12 cellular contexts compared by ENCODE assay signal in the genomic region with DNA sequence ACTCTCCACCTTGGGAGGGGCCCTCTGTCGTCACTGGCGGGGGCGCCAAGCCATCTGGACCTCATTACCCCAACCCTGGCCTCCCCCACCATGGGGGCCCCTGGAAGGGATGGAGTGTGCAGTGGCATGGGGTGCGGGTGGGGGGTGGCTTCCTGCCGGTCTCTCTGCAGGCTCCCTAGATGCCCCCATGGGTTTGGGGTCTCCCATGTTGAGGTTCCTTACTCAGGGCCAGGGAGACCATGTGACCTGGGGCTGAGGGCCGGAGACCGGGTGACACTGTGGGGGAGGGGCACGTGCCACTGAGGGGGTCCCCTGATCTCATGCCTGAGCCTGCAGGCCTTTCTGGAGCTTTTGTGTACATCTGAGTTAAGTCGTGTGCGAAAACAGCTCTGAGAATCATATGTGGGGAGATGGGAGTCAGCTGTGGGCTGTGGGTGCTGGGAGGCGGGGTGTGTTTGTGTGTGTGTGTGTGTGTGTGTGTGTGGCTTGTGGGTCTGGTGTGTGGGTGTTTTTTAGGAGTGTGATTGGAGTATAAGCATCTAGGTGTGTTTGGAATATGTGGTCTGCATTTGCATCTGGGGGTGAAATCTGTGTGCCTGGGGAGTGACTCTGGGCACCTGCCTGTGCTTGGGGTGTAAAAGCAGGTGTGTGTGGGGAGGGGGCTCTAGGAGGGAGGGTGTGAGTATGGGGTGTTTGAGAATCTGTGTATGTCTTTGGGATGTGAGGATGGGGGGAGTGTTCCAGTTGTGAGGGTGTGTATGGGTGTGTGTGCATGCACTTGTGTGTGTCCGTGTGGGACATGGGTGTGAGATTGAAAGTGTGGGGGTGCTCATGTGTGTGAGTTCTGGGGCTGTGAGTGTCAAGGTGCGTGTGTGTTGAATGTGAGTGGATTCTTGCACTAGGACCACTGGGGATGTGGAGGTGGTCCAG. TPM values are rescaled to one million over a fixed set of nuclear protein-coding genes. Genes with fewer than 3 reads are reported as not detected.
A peak's percentile ranks its signal among the peaks of the same experiment; 100 is the strongest.
DNase-seq lines count a peak whose midpoint lies in the region; ATAC-seq and TF ChIP-seq lines count a peak whose summit lies in the region.
"Had no signal": no experiment of that assay in that cellular context is flagged by ENCODE, and none has a peak within 500 bp of the region (broad histone marks: within the 10 kb centered on the region; RNA-seq: fewer than 3 reads in every experiment).

No MANE protein-coding gene starts in this region.

- H3K4me3 ChIP-seq in GM23248, result peak overlapping the region; percentile 83
- H3K4me3 ChIP-seq in skeletal muscle tissue (ENCODE audit: low read length in 3 of 3), result peak overlapping the region in 2 of 3 donors; percentile 22 to 68

- peaks cover 17% of the 10 kb centered on the region for H3K36me3 Mint-ChIP-seq in brain
- no peaks in the 10 kb centered on the region for H3K36me3 Mint-ChIP-seq in natural killer cell
- H3K36me3 Mint-ChIP-seq: stimulated activated naive B cell treated with anti-CD40 and anti-IgM and Interleukin-4, amounts not matched to agents 10 μg/mL and 1 μg/mL and 100 μg/mL, for 72 hours had no signal

- no peaks in the 10 kb centered on the region for H3K9me2 ChIP-seq in GM23248 (ENCODE audit: insufficient read depth)

- no peaks in the 10 kb centered on the region for H3K79me2 ChIP-seq in GM23248 (ENCODE audit: insufficient read depth)

- H3K4me1 ChIP-seq in GM23248 (ENCODE audit: insufficient read depth) (peaks cover 38% of the 10 kb centered on the region), skeletal muscle tissue (ENCODE audit: control insufficient read depth in 3 of 3, insufficient read depth in 3 of 3, low read length in 3 of 3) (peaks cover 9 to 10% (median 9%) of the 10 kb centered on the region in 3 donors)

- in situ Hi-C loops in GM23248 (cut with MboI) (no loop called here), GM13977 (cut with MboI; ENCODE audit: low pct_unique_long_range_greater_than_20kb, low sequenced_read_pairs, unreplicated experiment) (no loop called here)

- H4K20me1 ChIP-seq in GM23248 (ENCODE audit: insufficient read depth), result no peaks in the 10 kb centered on the region

- H3K36me3 ChIP-seq in GM23248 (ENCODE audit: low read depth) (no peaks in the 10 kb centered on the region), skeletal muscle tissue (ENCODE audit: control insufficient read depth in 3 of 3, insufficient read depth in 3 of 3, low read length in 3 of 3) (no peaks in the 10 kb centered on the region)

- H3K27me3 ChIP-seq in GM23248 (replicated peaks; ENCODE audit: insufficient read depth), result no peaks in the 10 kb centered on the region
- peaks cover 4 to 22% (median 8%) of the 10 kb centered on the region in 3 donors for H3K27me3 ChIP-seq in skeletal muscle tissue (ENCODE audit: control insufficient read depth in 3 of 3, insufficient read depth in 3 of 3, low read length in 3 of 3)

- H2AFZ ChIP-seq in GM23248, result no peak overlapping the region

- H3K27ac ChIP-seq in GM23248 (peak overlapping the region; percentile 88), skeletal muscle tissue (ENCODE audit: low read depth, low read length) (peak overlapping the region; percentile 72)

- peak; percentile 45 for ATAC-seq in left ventricle myocardium superior
- no peak for ATAC-seq in natural killer cell
- ATAC-seq in HG02973 (IDR thresholded peaks at IDR 0.05; ENCODE audit: unreplicated experiment), result no peak
- ATAC-seq: stimulated activated naive B cell treated with anti-CD40 and anti-IgM and Interleukin-4, amounts not matched to agents 10 μg/mL and 1 μg/mL and 100 μg/mL, for 72 hours had no signal

- no peaks in the 10 kb centered on the region for H3K9me3 ChIP-seq in GM23248 (ENCODE audit: low read depth)
- H3K9me3 ChIP-seq in skeletal muscle tissue (ENCODE audit: control insufficient read depth in 3 of 3, low read length in 3 of 3), result no peaks in the 10 kb centered on the region

- peak overlapping the region in 3 of 5 experiments; percentile 92 to 95 (median 94) for H3K27ac Mint-ChIP-seq in brain
- peak overlapping the region in 1 of 2 donors; percentile 11 for H3K27ac Mint-ChIP-seq in natural killer cell
- H3K27ac Mint-ChIP-seq: activated CD4-positive, alpha-beta memory T cell treated with anti-CD3 and anti-CD28 coated beads, Interleukin-2, amount 10 ng/mL, durations not matched to agents 7 days and 5 days; stimulated activated naive B cell treated with anti-CD40 and anti-IgM and Interleukin-4, amounts not matched to agents 10 μg/mL and 1 μg/mL and 100 μg/mL, for 72 hours had no signal

- H3K27me3 Mint-ChIP-seq in brain (no peaks in the 10 kb centered on the region), natural killer cell (ENCODE audit: low read depth in 2 of 2) (peaks cover 0 to 11% of the 10 kb centered on the region in 2 donors)

- intact Hi-C loops in left ventricle myocardium superior (cut with micrococcal nuclease) (no loop called here), natural killer cell (cut with micrococcal nuclease) (no loop called here)

- 1 to 2% methylated on average over 10 to 13 of the region's 13 CpGs for WGBS in GM23248 (ENCODE audit: low coverage in 1 of 2, low lambda C conversion rate in 2 of 2, missing lambda C conversion rate in 2 of 2), 2 experiments

- H3K4me3 Mint-ChIP-seq in brain (peak overlapping the region in 3 of 5 experiments; percentile 59 to 90 (median 76)), natural killer cell (no peak overlapping the region)
- H3K4me3 Mint-ChIP-seq: activated CD4-positive, alpha-beta memory T cell treated with anti-CD3 and anti-CD28 coated beads, Interleukin-2, amount 10 ng/mL, durations not matched to agents 7 days and 5 days; stimulated activated naive B cell treated with anti-CD40 and anti-IgM and Interleukin-4, amounts not matched to agents 10 μg/mL and 1 μg/mL and 100 μg/mL, for 72 hours had no signal

- TF ChIP-seq CTCF in brain (conservative IDR thresholded peaks at IDR 0.05), result no peak
- no peak for TF ChIP-seq CTCF in natural killer cell (IDR thresholded peaks at IDR 0.05)
- no peak for TF ChIP-seq CTCF in GM13977 (IDR thresholded peaks at IDR 0.05; ENCODE audit: extremely low read depth, insufficient read depth, missing control alignments)

- peak overlapping the region; percentile 92 for H3K4me2 ChIP-seq in GM23248 (ENCODE audit: unreplicated experiment)

- DNase-seq in GM23248, result peak; percentile 64
- DNase-seq in left ventricle myocardium superior, result peak; percentile 71
- DNase-seq in natural killer cell, result no peak
- no peak for DNase-seq in DMS53 treated with DMSO at 0.1 percent for 48 hours (lab: John Stamatoyannopoulos, UW; ENCODE audit: unreplicated experiment)
- DNase-seq in GM13977 (ENCODE audit: low spot score), result no peak
- DNase-seq: activated CD4-positive, alpha-beta memory T cell treated with anti-CD3 and anti-CD28 coated beads, Interleukin-2, amount 10 ng/mL, durations not matched to agents 7 days and 5 days; amniotic stem cell; NCI-H69; stimulated activated naive B cell treated with anti-CD40 and anti-IgM and Interleukin-4, amounts not matched to agents 10 μg/mL and 1 μg/mL and 100 μg/mL, for 72 hours had no signal

- H3K9me3 Mint-ChIP-seq in brain (peaks cover 0 to 4% (median 0%) of the 10 kb centered on the region in 5 experiments), natural killer cell (no peaks in the 10 kb centered on the region)
- H3K9me3 Mint-ChIP-seq: activated CD4-positive, alpha-beta memory T cell treated with anti-CD3 and anti-CD28 coated beads, Interleukin-2, amount 10 ng/mL, durations not matched to agents 7 days and 5 days; stimulated activated naive B cell treated with anti-CD40 and anti-IgM and Interleukin-4, amounts not matched to agents 10 μg/mL and 1 μg/mL and 100 μg/mL, for 72 hours had no signal

- H3K4me1 Mint-ChIP-seq in brain (peaks cover 23% of the 10 kb centered on the region), natural killer cell (peaks cover 14 to 24% of the 10 kb centered on the region in 2 donors)

- H3K9ac ChIP-seq in GM23248 (peak overlapping the region; percentile 97), skeletal muscle tissue (ENCODE audit: low read depth in 1 of 3, low read length in 3 of 3) (peak overlapping the region in 1 of 3 donors; percentile 45)

- H3F3A ChIP-seq in GM23248 (ENCODE audit: insufficient read depth), result peaks cover 22% of the 10 kb centered on the region

RNA-seq across cellular contexts. Expression of a gene that starts 32.1 kb away (rescaled TPM):
- total RNA-seq in GM23248 (2014; rRNA removed; shearing (Covaris generic)), result 116 and 121 TPM in 2 replicates
- 32.9 and 35.1 TPM in 2 replicates for polyA plus RNA-seq in GM23248 (2016; fragmentation: Nextera tagmentation; extraction: Ambion mirVana)
- 78.8 TPM for polyA plus RNA-seq in brain (ENCODE audit: insufficient read depth, low read depth, low replicate concordance)
- 83.5 TPM for total RNA-seq in left ventricle myocardium superior
- total RNA-seq in skeletal muscle tissue, result 85.1 TPM
- 100 to 1,000 TPM in 1 of 3 donors, 10 to 100 TPM in 2; 78.0 to 101 (median 90.9) TPM for total RNA-seq in natural killer cell

RNA-seq across cellular contexts. Expression of a gene that starts 32.3 kb away (rescaled TPM):
- total RNA-seq in GM23248 (2014; rRNA removed; shearing (Covaris generic)), result 32.8 and 43.3 TPM in 2 replicates
- polyA plus RNA-seq in GM23248 (2016; fragmentation: Nextera tagmentation; extraction: Ambion mirVana), result 60.7 and 64.9 TPM in 2 replicates
- 56.7 TPM for polyA plus RNA-seq in brain (ENCODE audit: insufficient read depth, low read depth, low replicate concordance)
- total RNA-seq in left ventricle myocardium superior, result 16.2 TPM
- total RNA-seq in skeletal muscle tissue, result 17.7 TPM
- total RNA-seq in natural killer cell, result 1 to 10 TPM; 6.3 to 9.3 (median 8.4) TPM

RNA-seq across cellular contexts. Expression of a gene that starts 40.6 kb away (rescaled TPM):
- total RNA-seq in GM23248 (2014; rRNA removed; shearing (Covaris generic)), result 11.3 and 12.1 TPM in 2 replicates
- 13.7 and 19.0 TPM in 2 replicates for polyA plus RNA-seq in GM23248 (2016; fragmentation: Nextera tagmentation; extraction: Ambion mirVana)
- 191 TPM for polyA plus RNA-seq in brain (ENCODE audit: insufficient read depth, low read depth, low replicate concordance)
- 5.4 TPM for total RNA-seq in left ventricle myocardium superior
- total RNA-seq in skeletal muscle tissue, result 20.4 TPM
- 1 to 10 TPM; 1.4 to 8.1 (median 2.6) TPM for total RNA-seq in natural killer cell

RNA-seq across cellular contexts. Expression of a gene that starts 52.4 kb away (rescaled TPM):
- 39.1 and 48.5 TPM in 2 replicates for total RNA-seq in GM23248 (2014; rRNA removed; shearing (Covaris generic))
- 73.1 and 74.7 TPM in 2 replicates for polyA plus RNA-seq in GM23248 (2016; fragmentation: Nextera tagmentation; extraction: Ambion mirVana)
- polyA plus RNA-seq in brain (ENCODE audit: insufficient read depth, low read depth, low replicate concordance), result 167 TPM
- 76.6 TPM for total RNA-seq in left ventricle myocardium superior
- total RNA-seq in skeletal muscle tissue, result 12.0 TPM
- 100 to 1,000 TPM; 152 to 165 (median 159) TPM for total RNA-seq in natural killer cell

Comparison
In these comparisons a context has a peak if more than half of its experiments do, and no peak if none do; other contexts are left out.
1. DNase-seq: peak in GM23248 (single experiment) and left ventricle myocardium superior (single experiment); none in natural killer cell (single experiment), DMS53 treated with DMSO at 0.1 percent for 48 hours (single experiment) and GM13977 (single experiment).